2 cellular contexts compared by ENCODE assay signal in genomic region chr1:42761567-42761966, GRCh38.
TF ChIP-seq lines count a peak whose summit lies in the region.

No MANE protein-coding gene starts in this region.

TF ChIP-seq in HepG2, 621 proteins besides CTCF, POLR2A, EP300 and RAD21:
- peak; percentile 61; the same call in 1 of the 2 replicates for TF ChIP-seq ZNF121 (CRISPR knock-in tag; IDR thresholded peaks at IDR 0.05)
- TF ChIP-seq TSC22D2 (CRISPR knock-in tag; IDR thresholded peaks at IDR 0.05; ENCODE audit: borderline replicate concordance): no peak

TF ChIP-seq in WTC11, 78 proteins besides CTCF, POLR2A, EP300 and RAD21:
- TF ChIP-seq E2F4 (CRISPR knock-in tag; IDR thresholded peaks at IDR 0.05; ENCODE audit: borderline replicate concordance, low read depth): no peak
- peak; percentile 79; the same call in 1 of the 2 replicates for TF ChIP-seq ZNF121 (CRISPR knock-in tag; IDR thresholded peaks at IDR 0.05)
- TF ChIP-seq, protein P1, sequence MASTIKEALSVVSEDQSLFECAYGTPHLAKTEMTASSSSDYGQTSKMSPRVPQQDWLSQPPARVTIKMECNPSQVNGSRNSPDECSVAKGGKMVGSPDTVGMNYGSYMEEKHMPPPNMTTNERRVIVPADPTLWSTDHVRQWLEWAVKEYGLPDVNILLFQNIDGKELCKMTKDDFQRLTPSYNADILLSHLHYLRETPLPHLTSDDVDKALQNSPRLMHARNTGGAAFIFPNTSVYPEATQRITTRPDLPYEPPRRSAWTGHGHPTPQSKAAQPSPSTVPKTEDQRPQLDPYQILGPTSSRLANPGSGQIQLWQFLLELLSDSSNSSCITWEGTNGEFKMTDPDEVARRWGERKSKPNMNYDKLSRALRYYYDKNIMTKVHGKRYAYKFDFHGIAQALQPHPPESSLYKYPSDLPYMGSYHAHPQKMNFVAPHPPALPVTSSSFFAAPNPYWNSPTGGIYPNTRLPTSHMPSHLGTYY (CRISPR knock-in tag; IDR thresholded peaks at IDR 0.05): no peak
- TF ChIP-seq SOX15 (CRISPR knock-in tag; IDR thresholded peaks at IDR 0.05): no peak
TF ChIP-seq in WTC11: peak in this region for 1.
